In the genomic region with DNA sequence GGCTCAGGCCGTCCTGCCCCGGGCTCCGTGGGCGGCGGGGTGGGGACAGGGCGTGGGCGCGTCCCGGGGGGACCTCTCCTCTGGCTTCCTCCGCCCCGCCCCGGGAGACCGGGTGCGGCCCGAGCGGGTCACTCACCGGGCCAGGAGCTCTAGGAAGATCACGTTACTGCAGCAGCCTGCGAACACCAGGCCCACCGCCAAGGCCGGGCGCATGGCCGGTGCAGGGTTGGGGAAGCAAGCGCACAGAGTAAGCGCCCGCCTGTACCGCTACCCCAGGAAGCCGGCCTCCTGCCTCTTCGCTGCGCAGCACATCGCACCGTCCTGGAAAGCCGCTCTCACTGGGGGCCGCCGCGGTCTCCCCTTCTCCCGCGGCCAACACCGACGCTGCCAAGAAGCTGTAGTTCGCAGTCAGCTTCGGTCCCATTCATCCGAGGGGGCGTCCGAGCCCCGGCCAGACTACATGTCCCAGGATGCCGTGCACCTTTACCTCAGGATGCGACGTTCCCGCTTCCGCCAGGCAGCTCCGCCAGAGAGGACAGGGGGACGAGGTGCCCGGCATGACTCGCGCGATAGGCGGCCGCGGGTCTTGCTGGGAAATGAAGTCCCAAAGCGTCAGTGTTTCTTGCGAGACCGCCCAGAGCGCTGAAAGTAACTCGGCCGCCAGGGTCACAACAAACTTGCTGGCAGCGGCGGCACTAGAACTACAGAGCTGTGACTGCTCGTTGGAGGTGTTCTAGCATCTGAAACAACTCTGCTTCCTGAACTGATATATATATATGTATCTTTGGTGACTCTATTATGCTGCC, we compare ENCODE assay signal across 1 cellular context.
TF ChIP-seq lines count a peak whose summit lies in the region.

A gene with protein sequence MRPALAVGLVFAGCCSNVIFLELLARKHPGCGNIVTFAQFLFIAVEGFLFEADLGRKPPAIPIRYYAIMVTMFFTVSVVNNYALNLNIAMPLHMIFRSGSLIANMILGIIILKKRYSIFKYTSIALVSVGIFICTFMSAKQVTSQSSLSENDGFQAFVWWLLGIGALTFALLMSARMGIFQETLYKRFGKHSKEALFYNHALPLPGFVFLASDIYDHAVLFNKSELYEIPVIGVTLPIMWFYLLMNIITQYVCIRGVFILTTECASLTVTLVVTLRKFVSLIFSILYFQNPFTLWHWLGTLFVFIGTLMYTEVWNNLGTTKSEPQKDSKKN (minus strand): TSS at position 392 of the 806 bp plus-strand sequence. CDS start 179 bp downstream, at position 213.

TF ChIP-seq in HEK293, 187 proteins besides CTCF, POLR2A, EP300 and RAD21 (continued from another document and continues in another):
- TF ChIP-seq, protein P1, sequence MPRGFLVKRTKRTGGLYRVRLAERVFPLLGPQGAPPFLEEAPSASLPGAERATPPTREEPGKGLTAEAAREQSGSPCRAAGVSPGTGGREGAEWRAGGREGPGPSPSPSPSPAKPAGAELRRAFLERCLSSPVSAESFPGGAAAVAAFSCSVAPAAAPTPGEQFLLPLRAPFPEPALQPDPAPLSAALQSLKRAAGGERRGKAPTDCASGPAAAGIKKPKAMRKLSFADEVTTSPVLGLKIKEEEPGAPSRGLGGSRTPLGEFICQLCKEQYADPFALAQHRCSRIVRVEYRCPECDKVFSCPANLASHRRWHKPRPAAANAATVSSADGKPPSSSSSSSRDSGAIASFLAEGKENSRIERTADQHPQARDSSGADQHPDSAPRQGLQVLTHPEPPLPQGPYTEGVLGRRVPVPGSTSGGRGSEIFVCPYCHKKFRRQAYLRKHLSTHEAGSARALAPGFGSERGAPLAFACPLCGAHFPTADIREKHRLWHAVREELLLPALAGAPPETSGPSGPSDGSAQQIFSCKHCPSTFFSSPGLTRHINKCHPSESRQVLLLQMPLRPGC (tag by site-specific recombination; IDR thresholded peaks at IDR 0.05): peak; percentile 40; the same call in 1 of the 2 replicates
- TF ChIP-seq, protein P2, sequence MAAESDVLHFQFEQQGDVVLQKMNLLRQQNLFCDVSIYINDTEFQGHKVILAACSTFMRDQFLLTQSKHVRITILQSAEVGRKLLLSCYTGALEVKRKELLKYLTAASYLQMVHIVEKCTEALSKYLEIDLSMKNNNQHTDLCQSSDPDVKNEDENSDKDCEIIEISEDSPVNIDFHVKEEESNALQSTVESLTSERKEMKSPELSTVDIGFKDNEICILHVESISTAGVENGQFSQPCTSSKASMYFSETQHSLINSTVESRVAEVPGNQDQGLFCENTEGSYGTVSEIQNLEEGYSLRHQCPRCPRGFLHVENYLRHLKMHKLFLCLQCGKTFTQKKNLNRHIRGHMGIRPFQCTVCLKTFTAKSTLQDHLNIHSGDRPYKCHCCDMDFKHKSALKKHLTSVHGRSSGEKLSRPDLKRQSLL (tag by site-specific recombination; IDR thresholded peaks at IDR 0.05): no peak; the same call in 1 of the 2 replicates
- TF ChIP-seq, protein P3, sequence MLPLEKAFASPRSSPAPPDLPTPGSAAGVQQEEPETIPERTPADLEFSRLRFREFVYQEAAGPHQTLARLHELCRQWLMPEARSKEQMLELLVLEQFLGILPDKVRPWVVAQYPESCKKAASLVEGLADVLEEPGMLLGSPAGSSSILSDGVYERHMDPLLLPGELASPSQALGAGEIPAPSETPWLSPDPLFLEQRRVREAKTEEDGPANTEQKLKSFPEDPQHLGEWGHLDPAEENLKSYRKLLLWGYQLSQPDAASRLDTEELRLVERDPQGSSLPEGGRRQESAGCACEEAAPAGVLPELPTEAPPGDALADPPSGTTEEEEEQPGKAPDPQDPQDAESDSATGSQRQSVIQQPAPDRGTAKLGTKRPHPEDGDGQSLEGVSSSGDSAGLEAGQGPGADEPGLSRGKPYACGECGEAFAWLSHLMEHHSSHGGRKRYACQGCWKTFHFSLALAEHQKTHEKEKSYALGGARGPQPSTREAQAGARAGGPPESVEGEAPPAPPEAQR (tag by site-specific recombination; IDR thresholded peaks at IDR 0.05): no peak
- TF ChIP-seq GLI4 (tag by site-specific recombination; IDR thresholded peaks at IDR 0.05) (0 out of 2 replicates have a peak, but pooled peaks have one; percentile 77), YY2 (tag by site-specific recombination; IDR thresholded peaks at IDR 0.05) (peak; percentile 79), ZNF426 (tag by site-specific recombination; IDR thresholded peaks at IDR 0.05) (no peak), ZNF394 (tag by site-specific recombination; IDR thresholded peaks at IDR 0.05; ENCODE audit: borderline replicate concordance) (peak; percentile 58; the same call in 1 of the 2 replicates), ZBTB20 (tag by site-specific recombination; IDR thresholded peaks at IDR 0.05) (peak; percentile 93), ZNF341 (tag by site-specific recombination; IDR thresholded peaks at IDR 0.05; ENCODE audit: low read depth) (peak; percentile 76), ZSCAN30 (tag by site-specific recombination; IDR thresholded peaks at IDR 0.05) (peak; percentile 69; the same call in 1 of the 2 replicates), ZNF610 (tag by site-specific recombination; IDR thresholded peaks at IDR 0.05; ENCODE audit: borderline replicate concordance) (peak; percentile 88), ZBTB17 (tag by site-specific recombination; IDR thresholded peaks at IDR 0.05) (peak; percentile 99), ZNF423 (tag by site-specific recombination; IDR thresholded peaks at IDR 0.05) (0 out of 2 replicates have a peak, but pooled peaks have one; percentile 20), KLF8 (tag by site-specific recombination; IDR thresholded peaks at IDR 0.05) (peak; percentile 46; the same call in 1 of the 2 replicates), ZIC2 (tag by site-specific recombination; IDR thresholded peaks at IDR 0.05) (peak; percentile 93), HOXC10 (CRISPR knock-in tag; IDR thresholded peaks at IDR 0.05) (no peak), ZNF24 (tag by site-specific recombination; IDR thresholded peaks at IDR 0.05) (peak; percentile 71; the same call in 1 of the 2 replicates), ZNF548 (tag by site-specific recombination; IDR thresholded peaks at IDR 0.05) (no peak), YY1 (tag by site-specific recombination; IDR thresholded peaks at IDR 0.05) (peak; percentile 66)
- TF ChIP-seq, protein P4, sequence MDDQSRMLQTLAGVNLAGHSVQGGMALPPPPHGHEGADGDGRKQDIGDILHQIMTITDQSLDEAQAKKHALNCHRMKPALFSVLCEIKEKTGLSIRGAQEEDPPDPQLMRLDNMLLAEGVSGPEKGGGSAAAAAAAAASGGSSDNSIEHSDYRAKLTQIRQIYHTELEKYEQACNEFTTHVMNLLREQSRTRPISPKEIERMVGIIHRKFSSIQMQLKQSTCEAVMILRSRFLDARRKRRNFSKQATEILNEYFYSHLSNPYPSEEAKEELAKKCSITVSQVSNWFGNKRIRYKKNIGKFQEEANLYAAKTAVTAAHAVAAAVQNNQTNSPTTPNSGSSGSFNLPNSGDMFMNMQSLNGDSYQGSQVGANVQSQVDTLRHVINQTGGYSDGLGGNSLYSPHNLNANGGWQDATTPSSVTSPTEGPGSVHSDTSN (CRISPR knock-in tag; IDR thresholded peaks at IDR 0.05): no peak
- TF ChIP-seq, protein P5, sequence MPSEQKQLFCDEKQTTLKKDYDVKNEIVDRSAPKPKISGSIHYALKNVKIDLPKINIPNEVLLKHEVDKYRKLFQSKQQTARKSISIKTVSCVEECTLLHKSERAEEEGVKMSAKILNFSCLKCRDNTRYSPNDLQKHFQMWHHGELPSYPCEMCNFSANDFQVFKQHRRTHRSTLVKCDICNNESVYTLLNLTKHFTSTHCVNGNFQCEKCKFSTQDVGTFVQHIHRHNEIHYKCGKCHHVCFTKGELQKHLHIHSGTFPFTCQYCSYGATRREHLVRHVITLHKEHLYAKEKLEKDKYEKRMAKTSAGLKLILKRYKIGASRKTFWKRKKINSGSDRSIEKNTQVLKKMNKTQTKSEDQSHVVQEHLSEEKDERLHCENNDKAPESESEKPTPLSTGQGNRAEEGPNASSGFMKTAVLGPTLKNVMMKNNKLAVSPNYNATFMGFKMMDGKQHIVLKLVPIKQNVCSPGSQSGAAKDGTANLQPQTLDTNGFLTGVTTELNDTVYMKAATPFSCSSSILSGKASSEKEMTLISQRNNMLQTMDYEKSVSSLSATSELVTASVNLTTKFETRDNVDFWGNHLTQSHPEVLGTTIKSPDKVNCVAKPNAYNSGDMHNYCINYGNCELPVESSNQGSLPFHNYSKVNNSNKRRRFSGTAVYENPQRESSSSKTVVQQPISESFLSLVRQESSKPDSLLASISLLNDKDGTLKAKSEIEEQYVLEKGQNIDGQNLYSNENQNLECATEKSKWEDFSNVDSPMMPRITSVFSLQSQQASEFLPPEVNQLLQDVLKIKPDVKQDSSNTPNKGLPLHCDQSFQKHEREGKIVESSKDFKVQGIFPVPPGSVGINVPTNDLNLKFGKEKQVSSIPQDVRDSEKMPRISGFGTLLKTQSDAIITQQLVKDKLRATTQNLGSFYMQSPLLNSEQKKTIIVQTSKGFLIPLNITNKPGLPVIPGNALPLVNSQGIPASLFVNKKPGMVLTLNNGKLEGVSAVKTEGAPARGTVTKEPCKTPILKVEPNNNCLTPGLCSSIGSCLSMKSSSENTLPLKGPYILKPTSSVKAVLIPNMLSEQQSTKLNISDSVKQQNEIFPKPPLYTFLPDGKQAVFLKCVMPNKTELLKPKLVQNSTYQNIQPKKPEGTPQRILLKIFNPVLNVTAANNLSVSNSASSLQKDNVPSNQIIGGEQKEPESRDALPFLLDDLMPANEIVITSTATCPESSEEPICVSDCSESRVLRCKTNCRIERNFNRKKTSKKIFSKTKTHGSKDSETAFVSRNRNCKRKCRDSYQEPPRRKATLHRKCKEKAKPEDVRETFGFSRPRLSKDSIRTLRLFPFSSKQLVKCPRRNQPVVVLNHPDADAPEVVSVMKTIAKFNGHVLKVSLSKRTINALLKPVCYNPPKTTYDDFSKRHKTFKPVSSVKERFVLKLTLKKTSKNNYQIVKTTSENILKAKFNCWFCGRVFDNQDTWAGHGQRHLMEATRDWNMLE (tag by site-specific recombination; conservative IDR thresholded peaks at IDR 0.05; ENCODE audit: low read depth): peak; percentile 70
- TF ChIP-seq, protein P6, sequence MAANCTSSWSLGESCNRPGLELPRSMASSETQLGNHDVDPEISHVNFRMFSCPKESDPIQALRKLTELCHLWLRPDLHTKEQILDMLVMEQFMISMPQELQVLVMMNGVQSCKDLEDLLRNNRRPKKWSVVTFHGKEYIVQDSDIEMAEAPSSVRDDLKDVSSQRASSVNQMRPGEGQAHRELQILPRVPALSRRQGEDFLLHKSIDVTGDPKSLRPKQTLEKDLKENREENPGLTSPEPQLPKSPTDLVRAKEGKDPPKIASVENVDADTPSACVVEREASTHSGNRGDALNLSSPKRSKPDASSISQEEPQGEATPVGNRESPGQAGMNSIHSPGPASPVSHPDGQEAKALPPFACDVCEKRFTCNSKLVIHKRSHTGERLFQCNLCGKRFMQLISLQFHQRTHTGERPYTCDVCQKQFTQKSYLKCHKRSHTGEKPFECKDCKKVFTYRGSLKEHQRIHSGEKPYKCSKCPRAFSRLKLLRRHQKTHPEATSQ (tag by site-specific recombination; IDR thresholded peaks at IDR 0.05): peak; percentile 77; the same call in 1 of the 2 replicates
- TF ChIP-seq, protein P7, sequence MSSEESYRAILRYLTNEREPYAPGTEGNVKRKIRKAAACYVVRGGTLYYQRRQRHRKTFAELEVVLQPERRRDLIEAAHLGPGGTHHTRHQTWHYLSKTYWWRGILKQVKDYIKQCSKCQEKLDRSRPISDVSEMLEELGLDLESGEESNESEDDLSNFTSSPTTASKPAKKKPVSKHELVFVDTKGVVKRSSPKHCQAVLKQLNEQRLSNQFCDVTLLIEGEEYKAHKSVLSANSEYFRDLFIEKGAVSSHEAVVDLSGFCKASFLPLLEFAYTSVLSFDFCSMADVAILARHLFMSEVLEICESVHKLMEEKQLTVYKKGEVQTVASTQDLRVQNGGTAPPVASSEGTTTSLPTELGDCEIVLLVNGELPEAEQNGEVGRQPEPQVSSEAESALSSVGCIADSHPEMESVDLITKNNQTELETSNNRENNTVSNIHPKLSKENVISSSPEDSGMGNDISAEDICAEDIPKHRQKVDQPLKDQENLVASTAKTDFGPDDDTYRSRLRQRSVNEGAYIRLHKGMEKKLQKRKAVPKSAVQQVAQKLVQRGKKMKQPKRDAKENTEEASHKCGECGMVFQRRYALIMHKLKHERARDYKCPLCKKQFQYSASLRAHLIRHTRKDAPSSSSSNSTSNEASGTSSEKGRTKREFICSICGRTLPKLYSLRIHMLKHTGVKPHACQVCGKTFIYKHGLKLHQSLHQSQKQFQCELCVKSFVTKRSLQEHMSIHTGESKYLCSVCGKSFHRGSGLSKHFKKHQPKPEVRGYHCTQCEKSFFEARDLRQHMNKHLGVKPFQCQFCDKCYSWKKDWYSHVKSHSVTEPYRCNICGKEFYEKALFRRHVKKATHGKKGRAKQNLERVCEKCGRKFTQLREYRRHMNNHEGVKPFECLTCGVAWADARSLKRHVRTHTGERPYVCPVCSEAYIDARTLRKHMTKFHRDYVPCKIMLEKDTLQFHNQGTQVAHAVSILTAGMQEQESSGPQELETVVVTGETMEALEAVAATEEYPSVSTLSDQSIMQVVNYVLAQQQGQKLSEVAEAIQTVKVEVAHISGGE (tag by site-specific recombination; conservative IDR thresholded peaks at IDR 0.05; ENCODE audit: low read depth): peak; percentile 92
- TF ChIP-seq, protein P8, sequence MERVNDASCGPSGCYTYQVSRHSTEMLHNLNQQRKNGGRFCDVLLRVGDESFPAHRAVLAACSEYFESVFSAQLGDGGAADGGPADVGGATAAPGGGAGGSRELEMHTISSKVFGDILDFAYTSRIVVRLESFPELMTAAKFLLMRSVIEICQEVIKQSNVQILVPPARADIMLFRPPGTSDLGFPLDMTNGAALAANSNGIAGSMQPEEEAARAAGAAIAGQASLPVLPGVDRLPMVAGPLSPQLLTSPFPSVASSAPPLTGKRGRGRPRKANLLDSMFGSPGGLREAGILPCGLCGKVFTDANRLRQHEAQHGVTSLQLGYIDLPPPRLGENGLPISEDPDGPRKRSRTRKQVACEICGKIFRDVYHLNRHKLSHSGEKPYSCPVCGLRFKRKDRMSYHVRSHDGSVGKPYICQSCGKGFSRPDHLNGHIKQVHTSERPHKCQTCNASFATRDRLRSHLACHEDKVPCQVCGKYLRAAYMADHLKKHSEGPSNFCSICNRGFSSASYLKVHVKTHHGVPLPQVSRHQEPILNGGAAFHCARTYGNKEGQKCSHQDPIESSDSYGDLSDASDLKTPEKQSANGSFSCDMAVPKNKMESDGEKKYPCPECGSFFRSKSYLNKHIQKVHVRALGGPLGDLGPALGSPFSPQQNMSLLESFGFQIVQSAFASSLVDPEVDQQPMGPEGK (tag by site-specific recombination; IDR thresholded peaks at IDR 0.05): peak; percentile 91
- TF ChIP-seq, protein P9, sequence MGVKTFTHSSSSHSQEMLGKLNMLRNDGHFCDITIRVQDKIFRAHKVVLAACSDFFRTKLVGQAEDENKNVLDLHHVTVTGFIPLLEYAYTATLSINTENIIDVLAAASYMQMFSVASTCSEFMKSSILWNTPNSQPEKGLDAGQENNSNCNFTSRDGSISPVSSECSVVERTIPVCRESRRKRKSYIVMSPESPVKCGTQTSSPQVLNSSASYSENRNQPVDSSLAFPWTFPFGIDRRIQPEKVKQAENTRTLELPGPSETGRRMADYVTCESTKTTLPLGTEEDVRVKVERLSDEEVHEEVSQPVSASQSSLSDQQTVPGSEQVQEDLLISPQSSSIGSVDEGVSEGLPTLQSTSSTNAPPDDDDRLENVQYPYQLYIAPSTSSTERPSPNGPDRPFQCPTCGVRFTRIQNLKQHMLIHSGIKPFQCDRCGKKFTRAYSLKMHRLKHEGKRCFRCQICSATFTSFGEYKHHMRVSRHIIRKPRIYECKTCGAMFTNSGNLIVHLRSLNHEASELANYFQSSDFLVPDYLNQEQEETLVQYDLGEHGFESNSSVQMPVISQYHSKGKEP (tag by site-specific recombination; IDR thresholded peaks at IDR 0.05): no peak
